In the genomic region with DNA sequence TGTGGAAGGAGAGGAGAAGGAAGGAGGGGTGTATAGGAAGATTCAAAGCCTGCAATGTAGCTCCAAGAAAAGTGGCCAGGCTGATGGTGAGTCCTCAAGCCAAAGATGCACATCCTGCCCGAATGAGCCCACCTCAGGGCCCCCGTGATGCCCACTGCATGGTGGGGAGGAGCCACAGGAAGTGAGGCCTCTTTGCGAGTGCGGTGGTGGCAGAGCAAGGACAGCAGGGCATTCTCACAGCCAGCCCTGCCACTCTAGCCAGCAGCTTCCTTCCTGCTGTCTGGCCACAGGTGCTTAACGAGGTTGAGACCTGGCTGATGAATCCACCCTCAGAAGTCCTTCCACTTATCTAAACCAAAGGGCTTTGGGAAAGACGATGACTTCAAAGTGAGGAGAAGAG, we compare ENCODE assay signal across 1 cellular context.
TF ChIP-seq lines count a peak whose summit lies in the region.

No MANE protein-coding gene starts in this region.

TF ChIP-seq in HepG2, 621 proteins besides CTCF, POLR2A, EP300 and RAD21:
- TF ChIP-seq, protein P1, sequence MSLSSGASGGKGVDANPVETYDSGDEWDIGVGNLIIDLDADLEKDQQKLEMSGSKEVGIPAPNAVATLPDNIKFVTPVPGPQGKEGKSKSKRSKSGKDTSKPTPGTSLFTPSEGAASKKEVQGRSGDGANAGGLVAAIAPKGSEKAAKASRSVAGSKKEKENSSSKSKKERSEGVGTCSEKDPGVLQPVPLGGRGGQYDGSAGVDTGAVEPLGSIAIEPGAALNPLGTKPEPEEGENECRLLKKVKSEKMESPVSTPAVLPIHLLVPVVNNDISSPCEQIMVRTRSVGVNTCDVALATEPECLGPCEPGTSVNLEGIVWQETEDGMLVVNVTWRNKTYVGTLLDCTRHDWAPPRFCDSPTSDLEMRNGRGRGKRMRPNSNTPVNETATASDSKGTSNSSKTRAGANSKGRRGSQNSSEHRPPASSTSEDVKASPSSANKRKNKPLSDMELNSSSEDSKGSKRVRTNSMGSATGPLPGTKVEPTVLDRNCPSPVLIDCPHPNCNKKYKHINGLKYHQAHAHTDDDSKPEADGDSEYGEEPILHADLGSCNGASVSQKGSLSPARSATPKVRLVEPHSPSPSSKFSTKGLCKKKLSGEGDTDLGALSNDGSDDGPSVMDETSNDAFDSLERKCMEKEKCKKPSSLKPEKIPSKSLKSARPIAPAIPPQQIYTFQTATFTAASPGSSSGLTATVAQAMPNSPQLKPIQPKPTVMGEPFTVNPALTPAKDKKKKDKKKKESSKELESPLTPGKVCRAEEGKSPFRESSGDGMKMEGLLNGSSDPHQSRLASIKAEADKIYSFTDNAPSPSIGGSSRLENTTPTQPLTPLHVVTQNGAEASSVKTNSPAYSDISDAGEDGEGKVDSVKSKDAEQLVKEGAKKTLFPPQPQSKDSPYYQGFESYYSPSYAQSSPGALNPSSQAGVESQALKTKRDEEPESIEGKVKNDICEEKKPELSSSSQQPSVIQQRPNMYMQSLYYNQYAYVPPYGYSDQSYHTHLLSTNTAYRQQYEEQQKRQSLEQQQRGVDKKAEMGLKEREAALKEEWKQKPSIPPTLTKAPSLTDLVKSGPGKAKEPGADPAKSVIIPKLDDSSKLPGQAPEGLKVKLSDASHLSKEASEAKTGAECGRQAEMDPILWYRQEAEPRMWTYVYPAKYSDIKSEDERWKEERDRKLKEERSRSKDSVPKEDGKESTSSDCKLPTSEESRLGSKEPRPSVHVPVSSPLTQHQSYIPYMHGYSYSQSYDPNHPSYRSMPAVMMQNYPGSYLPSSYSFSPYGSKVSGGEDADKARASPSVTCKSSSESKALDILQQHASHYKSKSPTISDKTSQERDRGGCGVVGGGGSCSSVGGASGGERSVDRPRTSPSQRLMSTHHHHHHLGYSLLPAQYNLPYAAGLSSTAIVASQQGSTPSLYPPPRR (CRISPR knock-in tag; IDR thresholded peaks at IDR 0.05; ENCODE audit: borderline replicate concordance), result no peak
- TF ChIP-seq ZNF672 (CRISPR knock-in tag; IDR thresholded peaks at IDR 0.05) (no peak), MIER2 (CRISPR knock-in tag; IDR thresholded peaks at IDR 0.05) (no peak), ZBTB49 (CRISPR knock-in tag; IDR thresholded peaks at IDR 0.05; ENCODE audit: borderline replicate concordance) (no peak), ZNF292 (CRISPR knock-in tag; IDR thresholded peaks at IDR 0.05; ENCODE audit: borderline replicate concordance, low read depth) (no peak), SP140L (CRISPR knock-in tag; IDR thresholded peaks at IDR 0.05; ENCODE audit: borderline replicate concordance) (no peak), HNF4G (IDR thresholded peaks at IDR 0.05; ENCODE audit: borderline replicate concordance, low read depth, low read length) (no peak), HNF4G (CRISPR knock-in tag; IDR thresholded peaks at IDR 0.05; ENCODE audit: borderline replicate concordance, low read depth) (no peak), KLF15 (CRISPR knock-in tag; IDR thresholded peaks at IDR 0.05; ENCODE audit: borderline replicate concordance) (no peak), SNAPC2 (CRISPR knock-in tag; IDR thresholded peaks at IDR 0.05) (no peak), GTF3A (CRISPR knock-in tag; conservative IDR thresholded peaks at IDR 0.05) (no peak), NR1H2 (CRISPR knock-in tag; IDR thresholded peaks at IDR 0.05; ENCODE audit: borderline replicate concordance, low read depth) (no peak), ZFP36 (IDR thresholded peaks at IDR 0.05; ENCODE audit: borderline replicate concordance, low read depth, low read length, partially characterized antibody) (no peak), ZNF615 (CRISPR knock-in tag; IDR thresholded peaks at IDR 0.05; ENCODE audit: borderline replicate concordance) (no peak), ZNF501 (CRISPR knock-in tag; IDR thresholded peaks at IDR 0.05) (no peak), ATAD3A (CRISPR knock-in tag; IDR thresholded peaks at IDR 0.05) (no peak)
- TF ChIP-seq, protein P2, sequence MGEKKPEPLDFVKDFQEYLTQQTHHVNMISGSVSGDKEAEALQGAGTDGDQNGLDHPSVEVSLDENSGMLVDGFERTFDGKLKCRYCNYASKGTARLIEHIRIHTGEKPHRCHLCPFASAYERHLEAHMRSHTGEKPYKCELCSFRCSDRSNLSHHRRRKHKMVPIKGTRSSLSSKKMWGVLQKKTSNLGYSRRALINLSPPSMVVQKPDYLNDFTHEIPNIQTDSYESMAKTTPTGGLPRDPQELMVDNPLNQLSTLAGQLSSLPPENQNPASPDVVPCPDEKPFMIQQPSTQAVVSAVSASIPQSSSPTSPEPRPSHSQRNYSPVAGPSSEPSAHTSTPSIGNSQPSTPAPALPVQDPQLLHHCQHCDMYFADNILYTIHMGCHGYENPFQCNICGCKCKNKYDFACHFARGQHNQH (CRISPR knock-in tag; IDR thresholded peaks at IDR 0.05), result no peak
- TF ChIP-seq, protein P3, sequence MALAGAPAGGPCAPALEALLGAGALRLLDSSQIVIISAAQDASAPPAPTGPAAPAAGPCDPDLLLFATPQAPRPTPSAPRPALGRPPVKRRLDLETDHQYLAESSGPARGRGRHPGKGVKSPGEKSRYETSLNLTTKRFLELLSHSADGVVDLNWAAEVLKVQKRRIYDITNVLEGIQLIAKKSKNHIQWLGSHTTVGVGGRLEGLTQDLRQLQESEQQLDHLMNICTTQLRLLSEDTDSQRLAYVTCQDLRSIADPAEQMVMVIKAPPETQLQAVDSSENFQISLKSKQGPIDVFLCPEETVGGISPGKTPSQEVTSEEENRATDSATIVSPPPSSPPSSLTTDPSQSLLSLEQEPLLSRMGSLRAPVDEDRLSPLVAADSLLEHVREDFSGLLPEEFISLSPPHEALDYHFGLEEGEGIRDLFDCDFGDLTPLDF (CRISPR knock-in tag; IDR thresholded peaks at IDR 0.05), result no peak
TF ChIP-seq in HepG2: peak in this region for 0.
